In genomic region chr5:73207239-73207638, GRCh38 we compare ENCODE assay signal across 15 cellular contexts. TPM values are rescaled to one million over a fixed set of nuclear protein-coding genes. Genes with fewer than 3 reads are reported as not detected.
DNase-seq lines count a peak whose midpoint lies in the region; FAIRE-seq and TF ChIP-seq lines count a peak whose summit lies in the region.
"Not testable (repeated sequence)": the region's sequence is repeated elsewhere in the genome, so short reads cannot be mapped to it uniquely, and the experiment has no call there.
"Had no signal": no experiment of that assay in that cellular context is flagged by ENCODE, and none has a peak within 500 bp of the region (broad histone marks: within the 10 kb centered on the region; RNA-seq: fewer than 3 reads in every experiment).

No MANE protein-coding gene starts in this region.

- not testable (repeated sequence) for H3K27ac Mint-ChIP-seq in Calu3 (ENCODE audit: unreplicated experiment)

- H3K27ac ChIP-seq in colonic mucosa; small intestine (ENCODE audit: low read depth in 1 of 2, low read length in 1 of 2): not testable (repeated sequence)

- CTCF ChIA-PET in Calu3 (lab: Charles Lee) = interaction anchor here (0.6 to 1.2 kb wide), 2 partner anchors 9 to 180 kb away, joined by 3 read pairs; no protein-coding TSS in a partner anchor

- H3K4me1 Mint-ChIP-seq in Calu3 (ENCODE audit: low read depth, unreplicated experiment) = not testable (repeated sequence)

- not testable (repeated sequence) for H3K9ac ChIP-seq in colonic mucosa (ENCODE audit: low read depth in 2 of 2, low read length in 2 of 2)

- 9 to 24% (median 22%) methylated on average over 4 of the region's 4 CpGs for WGBS in small intestine, 3 donors

- not testable (repeated sequence) for TF ChIP-seq CTCF in Calu3 (IDR thresholded peaks at IDR 0.05; ENCODE audit: unreplicated experiment); colonic mucosa (IDR thresholded peaks at IDR 0.05)

- H3K36me3 ChIP-seq in colonic mucosa; small intestine (ENCODE audit: control insufficient read depth in 2 of 2, insufficient read depth in 2 of 2, low read length in 2 of 2): not testable (repeated sequence)

- H3K27me3 ChIP-seq in colonic mucosa; small intestine (ENCODE audit: control insufficient read depth in 2 of 2, insufficient read depth in 2 of 2, low read length in 2 of 2): not testable (repeated sequence)

- not testable (repeated sequence) for H3K4me3 ChIP-seq in colonic mucosa; small intestine (ENCODE audit: low read depth in 1 of 2, low read length in 2 of 2)

- H3K4me1 ChIP-seq in colonic mucosa; small intestine (ENCODE audit: control insufficient read depth in 2 of 2, insufficient read depth in 1 of 2, low read depth in 1 of 2, low read length in 1 of 2): not testable (repeated sequence)

- not testable (repeated sequence) for H3K4me3 Mint-ChIP-seq in Calu3 (ENCODE audit: low read depth, unreplicated experiment)

- DNase-seq in Calu3 (peak; percentile 33), Daoy (ENCODE audit: low read depth) (peak; percentile 33), NCI-H69 (lab: John Stamatoyannopoulos, UW) (peak; percentile 24), colonic mucosa (peak; percentile 76), kidney tubule cell (ENCODE audit: low spot score) (peak; percentile 13), small intestine (peak; percentile 23)

- BruUV-seq in Calu3 (replicated peaks; lab: Mats Ljungman, UMichigan) = not testable (repeated sequence)

- H3K9me3 Mint-ChIP-seq in Calu3 (ENCODE audit: low read depth, unreplicated experiment) = peaks cover 13% of the 10 kb centered on the region

- not testable (repeated sequence) for FAIRE-seq in small intestine (lab: Jason Lieb, UNC)

- not testable (repeated sequence) for H3K36me3 Mint-ChIP-seq in Calu3 (ENCODE audit: insufficient read depth, unreplicated experiment)

- not testable (repeated sequence) for H3K27me3 Mint-ChIP-seq in Calu3 (ENCODE audit: unreplicated experiment)

- not testable (repeated sequence) for H3K9me3 ChIP-seq in colonic mucosa; small intestine (ENCODE audit: control insufficient read depth, low read depth)

- intact Hi-C loops in Calu3 (cut with micrococcal nuclease; ENCODE audit: unreplicated experiment); colonic mucosa (cut with DNase I): not testable (repeated sequence)

RNA-seq across cellular contexts. Expression of gene TMEM174, which starts 34.2 kb away (rescaled TPM):
- not detected in 2 replicates for total RNA-seq in Calu3 (2022)
- not detected in 2 replicates for total RNA-seq in Daoy (2014; rRNA removed; shearing (Covaris generic))
- not detected for total RNA-seq in colonic mucosa
- polyA plus RNA-seq in small intestine = not detected
- total RNA-seq: A673; Caco-2; CD4-positive, alpha-beta memory T cell; CD4-positive, CD25-positive, alpha-beta regulatory T cell; CD8-positive, alpha-beta memory T cell; G401; GM12878 had no signal
- polyA plus RNA-seq: AG04450; CD14-positive monocyte; CD4-positive, alpha-beta memory T cell; CD4-positive, CD25-positive, alpha-beta regulatory T cell; CD8-positive, alpha-beta memory T cell; GM12878 had no signal

Comparison
In these comparisons a context has a peak if more than half of its experiments do, and no peak if none do; other contexts are left out.
1. DNase-seq: peak in every context shown above with its lines; median percentile 76 in colonic mucosa; 33 in Calu3; 33 in Daoy; 24 in NCI-H69; 23 in small intestine; 13 in kidney tubule cell.